ENCODE assay signal across 8 cellular contexts in genomic region chr11:65382804-65383368, GRCh38. TPM values are rescaled to one million over a fixed set of nuclear protein-coding genes. Genes with fewer than 3 reads are reported as not detected.
DNase-seq lines count a peak whose midpoint lies in the region; ATAC-seq and TF ChIP-seq lines count a peak whose summit lies in the region.

No MANE protein-coding gene starts in this region.

- no peaks in the 10 kb centered on the region for H3K36me3 ChIP-seq in Karpas-422 (ENCODE audit: insufficient read depth, low read length)
- peaks cover 0 to 19% (median 0%) of the 10 kb centered on the region in 3 experiments for H3K36me3 ChIP-seq in naive thymus-derived CD4-positive, alpha-beta T cell (ENCODE audit: control insufficient read depth in 2 of 3, insufficient read depth in 3 of 3, low read length in 3 of 3)

- H3K9me2 ChIP-seq in Karpas-422 (replicated peaks; ENCODE audit: insufficient read depth, low read length) = no peaks in the 10 kb centered on the region

- peaks cover 50% of the 10 kb centered on the region for H3K4me1 ChIP-seq in Karpas-422 (ENCODE audit: low read length)
- H3K4me1 ChIP-seq in naive thymus-derived CD4-positive, alpha-beta T cell (ENCODE audit: control insufficient read depth in 2 of 2, insufficient read depth in 2 of 2, low read length in 2 of 2) = peaks cover 49% of the 10 kb centered on the region in 2 donors

- H4K20me1 ChIP-seq in Karpas-422 (ENCODE audit: insufficient read depth, low read depth, low read length) = no peaks in the 10 kb centered on the region

- peak overlapping the region; percentile 80 for H3K9ac ChIP-seq in Karpas-422 (ENCODE audit: low read length)

- intact Hi-C loops in CD4-positive, alpha-beta T cell (cut with DNase I, micrococcal nuclease) = loop anchor here (1.0 to 2.0 kb wide), 5 partner anchors 33 to 127 kb away; no protein-coding TSS in a partner anchor
- intact Hi-C loops in naive thymus-derived CD4-positive, alpha-beta T cell (cut with micrococcal nuclease) = loop anchor here (1.0 to 2.0 kb wide), 11 partner anchors 17 to 205 kb away; partner anchors contain the start of gene TIGD3 (in 2 of the 2)

- ATAC-seq in CD4-positive, alpha-beta T cell (ENCODE audit: poor library complexity) = no peak
- no peak for ATAC-seq in naive thymus-derived CD4-positive, alpha-beta T cell
- no peak for ATAC-seq in HG03045 (IDR thresholded peaks at IDR 0.05; ENCODE audit: unreplicated experiment)
- no peak for ATAC-seq in HG02623 (IDR thresholded peaks at IDR 0.05; ENCODE audit: unreplicated experiment)
- no peak for ATAC-seq in GM18858 (IDR thresholded peaks at IDR 0.05; ENCODE audit: unreplicated experiment)

- H3K36me3 Mint-ChIP-seq in CD4-positive, alpha-beta T cell (ENCODE audit: low read depth) = peaks cover 16% of the 10 kb centered on the region
- peaks cover 0 to 3% (median 0%) of the 10 kb centered on the region in 5 donors for H3K36me3 Mint-ChIP-seq in naive thymus-derived CD4-positive, alpha-beta T cell

- CTCF ChIA-PET in CD4-positive, alpha-beta T cell (lab: Charles Lee) = interaction anchor here (1.0 to 2.3 kb wide), 14 partner anchors 18 to 128 kb away, joined by 3 to 32 read pairs (median 5); partner anchors contain the start of genes MALAT1 and TIGD3
- CTCF ChIA-PET in naive thymus-derived CD4-positive, alpha-beta T cell (lab: Charles Lee) = interaction anchor here (0.9 to 2.7 kb wide), 5 partner anchors 34 to 127 kb away, joined by 3 to 17 read pairs (median 5); no protein-coding TSS in a partner anchor

- H3K4me2 ChIP-seq in Karpas-422 (ENCODE audit: low read depth, low read length, poor library complexity, severe bottlenecking) = peak overlapping the region; percentile 93

- H3K9me3 ChIP-seq in CD4-positive, alpha-beta T cell (ENCODE audit: control insufficient read depth, low read length) = no peaks in the 10 kb centered on the region
- no peaks in the 10 kb centered on the region for H3K9me3 ChIP-seq in Karpas-422 (ENCODE audit: low read length)
- no peaks in the 10 kb centered on the region for H3K9me3 ChIP-seq in naive thymus-derived CD4-positive, alpha-beta T cell (ENCODE audit: control insufficient read depth in 2 of 3, low read length in 3 of 3)

- peak overlapping the region; percentile 86 for H3K4me3 Mint-ChIP-seq in CD4-positive, alpha-beta T cell
- H3K4me3 Mint-ChIP-seq in naive thymus-derived CD4-positive, alpha-beta T cell = peak overlapping the region; percentile 82 to 98 (median 93)

- peak overlapping the region; percentile 94 for H3K27ac ChIP-seq in CD4-positive, alpha-beta T cell (ENCODE audit: low read depth, low read length)
- H3K27ac ChIP-seq in Karpas-422 (ENCODE audit: low read length) = peak overlapping the region; percentile 79
- H3K27ac ChIP-seq in caudate nucleus (ENCODE audit: low read depth, low read length) = peak overlapping the region; percentile 100
- peak overlapping the region; percentile 82 for H3K27ac ChIP-seq in naive thymus-derived CD4-positive, alpha-beta T cell (ENCODE audit: low read depth, low read length)

- H3K27me3 Mint-ChIP-seq in CD4-positive, alpha-beta T cell = no peaks in the 10 kb centered on the region
- H3K27me3 Mint-ChIP-seq in naive thymus-derived CD4-positive, alpha-beta T cell = no peaks in the 10 kb centered on the region

- H3K4me1 Mint-ChIP-seq in CD4-positive, alpha-beta T cell (ENCODE audit: low read depth) = peaks cover 61% of the 10 kb centered on the region
- peaks cover 31 to 62% (median 52%) of the 10 kb centered on the region in 7 donors for H3K4me1 Mint-ChIP-seq in naive thymus-derived CD4-positive, alpha-beta T cell

- peaks cover 12% of the 10 kb centered on the region for H3K79me2 ChIP-seq in Karpas-422 (ENCODE audit: low read length)

- H3K27ac Mint-ChIP-seq in CD4-positive, alpha-beta T cell = peak overlapping the region; percentile 98
- peak overlapping the region; percentile 97 to 100 (median 99) for H3K27ac Mint-ChIP-seq in naive thymus-derived CD4-positive, alpha-beta T cell

- POLR2A ChIA-PET in CD4-positive, alpha-beta T cell (lab: Charles Lee) = interaction anchor here (0.6 to 14.4 kb wide), 7 partner anchors 11 to 232 kb away, joined by 3 to 350 read pairs (median 7); partner anchors contain the start of genes MALAT1, NEAT1 and PCNX3
- POLR2A ChIA-PET in naive thymus-derived CD4-positive, alpha-beta T cell (lab: Charles Lee) = interaction anchor here (0.6 to 17.2 kb wide), 22 partner anchors 8 to 539 kb away, joined by 3 to 460 read pairs (median 4); partner anchors contain the start of genes EHBP1L1, FAU, MALAT1 and MRPL49

- peak overlapping the region; percentile 74; the same call in 1 of the 2 replicates for H2AFZ ChIP-seq in Karpas-422 (ENCODE audit: low read length)

- TF ChIP-seq CTCF in CD4-positive, alpha-beta T cell (IDR thresholded peaks at IDR 0.05) = no peak

- no peaks in the 10 kb centered on the region for H3K27me3 ChIP-seq in CD4-positive, alpha-beta T cell (ENCODE audit: control insufficient read depth, insufficient read depth, low read length)
- no peaks in the 10 kb centered on the region for H3K27me3 ChIP-seq in Karpas-422 (ENCODE audit: low read length)
- H3K27me3 ChIP-seq in naive thymus-derived CD4-positive, alpha-beta T cell (ENCODE audit: control insufficient read depth in 2 of 2, insufficient read depth in 2 of 2, low read length in 2 of 2) = no peaks in the 10 kb centered on the region

- DNase-seq in CD4-positive, alpha-beta T cell = no peak
- DNase-seq in Karpas-422 (no peak), caudate nucleus (lab: John Stamatoyannopoulos, UW) (peak in 2 of 61 donors; percentile 45 to 71), ecto neural progenitor cell (ENCODE audit: low spot score) (no peak)
- no peak for DNase-seq in naive thymus-derived CD4-positive, alpha-beta T cell

- peak overlapping the region; percentile 79 for H3K4me3 ChIP-seq in Karpas-422 (ENCODE audit: low read length)
- peak overlapping the region; percentile 76 for H3K4me3 ChIP-seq in naive thymus-derived CD4-positive, alpha-beta T cell (ENCODE audit: low read length)

- no peaks in the 10 kb centered on the region for H3K9me3 Mint-ChIP-seq in CD4-positive, alpha-beta T cell
- H3K9me3 Mint-ChIP-seq in naive thymus-derived CD4-positive, alpha-beta T cell = peaks cover 0 to 2% (median 0%) of the 10 kb centered on the region in 11 donors

RNA-seq across cellular contexts. Expression of gene SLC25A45, which starts 0.4 kb away (rescaled TPM):
- total RNA-seq in CD4-positive, alpha-beta T cell = 10 to 100 TPM; 40.0 to 40.8 TPM
- 6.7 and 9.7 TPM in 2 replicates for total RNA-seq in Karpas-422 (2014; rRNA removed; shearing (Covaris generic); ENCODE audit: low replicate concordance)
- 10 to 100 TPM; 20.2 to 90.6 (median 34.1) TPM for total RNA-seq in naive thymus-derived CD4-positive, alpha-beta T cell
- polyA plus RNA-seq in naive thymus-derived CD4-positive, alpha-beta T cell = 10 to 100 TPM; 12.3 to 21.3 TPM

RNA-seq across cellular contexts. Expression of gene FRMD8, which starts 3.6 kb away (rescaled TPM):
- 10 to 100 TPM; 19.4 to 25.3 TPM for total RNA-seq in CD4-positive, alpha-beta T cell
- 48.5 and 102 TPM in 2 replicates for total RNA-seq in Karpas-422 (2014; rRNA removed; shearing (Covaris generic); ENCODE audit: low replicate concordance)
- 10 to 100 TPM; 28.9 to 66.8 (median 44.7) TPM for total RNA-seq in naive thymus-derived CD4-positive, alpha-beta T cell
- polyA plus RNA-seq in naive thymus-derived CD4-positive, alpha-beta T cell = 10 to 100 TPM; 39.3 to 55.8 TPM

RNA-seq across cellular contexts. Expression of gene TIGD3, which starts 28.3 kb away (rescaled TPM):
- total RNA-seq in CD4-positive, alpha-beta T cell = under 1 TPM; 0.73 to 0.85 TPM
- 0.11 and 0.83 TPM in 2 replicates for total RNA-seq in Karpas-422 (2014; rRNA removed; shearing (Covaris generic); ENCODE audit: low replicate concordance)
- 1 to 10 TPM in 4 of 5 experiments, under 1 TPM in 1; 0.39 to 2.0 (median 1.6) TPM for total RNA-seq in naive thymus-derived CD4-positive, alpha-beta T cell
- under 1 TPM; 0.45 to 0.75 TPM for polyA plus RNA-seq in naive thymus-derived CD4-positive, alpha-beta T cell

RNA-seq across cellular contexts. Expression of gene NEAT1, which starts 39.7 kb away (rescaled TPM):
- 100 to 1,000 TPM; 221 to 223 TPM for total RNA-seq in CD4-positive, alpha-beta T cell
- total RNA-seq in Karpas-422 (2014; rRNA removed; shearing (Covaris generic); ENCODE audit: low replicate concordance) = 36.5 and 74.7 TPM in 2 replicates
- total RNA-seq in naive thymus-derived CD4-positive, alpha-beta T cell = 1,000 to 10,000 TPM in 1 of 5 experiments, 100 to 1,000 TPM in 4; 358 to 1,454 (median 414) TPM
- polyA plus RNA-seq in naive thymus-derived CD4-positive, alpha-beta T cell = 1 to 10 TPM; 2.5 to 2.6 TPM

RNA-seq across cellular contexts. Expression of gene DPF2, which starts 49.2 kb away (rescaled TPM):
- total RNA-seq in CD4-positive, alpha-beta T cell = 10 to 100 TPM; 50.3 to 60.1 TPM
- total RNA-seq in Karpas-422 (2014; rRNA removed; shearing (Covaris generic); ENCODE audit: low replicate concordance) = 34.0 and 44.5 TPM in 2 replicates
- 10 to 100 TPM; 45.3 to 99.3 (median 88.1) TPM for total RNA-seq in naive thymus-derived CD4-positive, alpha-beta T cell
- polyA plus RNA-seq in naive thymus-derived CD4-positive, alpha-beta T cell = 10 to 100 TPM; 52.4 to 70.6 TPM
